In the genomic region with DNA sequence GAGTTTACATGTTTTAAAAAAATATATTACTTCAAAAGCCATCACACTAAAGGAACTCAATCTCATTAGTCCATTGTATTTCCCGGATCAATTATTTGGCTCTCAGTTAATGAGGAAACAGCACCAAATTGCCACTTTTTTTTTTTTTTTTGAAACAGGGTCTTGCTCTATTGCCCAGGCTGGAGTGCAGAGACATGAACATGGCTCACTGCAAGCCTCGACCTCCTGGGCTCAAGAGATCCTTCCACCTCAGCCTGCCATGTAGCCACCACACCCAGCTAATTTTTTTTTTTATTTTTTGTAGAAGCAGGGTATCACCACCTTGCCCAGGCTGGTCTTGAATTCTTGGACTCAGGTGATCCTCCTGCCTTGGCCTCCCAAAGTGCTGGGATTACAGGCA, we compare ENCODE assay signal across 33 cellular contexts.
"Had no signal": no experiment of that assay in that cellular context is flagged by ENCODE, and none has a peak within 500 bp of the region (broad histone marks: within the 10 kb centered on the region; RNA-seq: fewer than 3 reads in every experiment).

No MANE protein-coding gene starts in this region.

- H3K4me3 ChIP-seq: adrenal gland, body of pancreas, breast epithelium had no signal

- FAIRE-seq: astrocyte, TTC549 had no signal

- DNase-seq: activated B cell treated with CpG ODN at 0.5 μM for 24 hours; activated CD4-positive, alpha-beta memory T cell treated with anti-CD3 and anti-CD28 coated beads for 36 hours; activated CD4-positive, alpha-beta T cell treated with anti-CD3 and anti-CD28 coated beads for 4 hours; activated CD4-positive, alpha-beta T cell treated with anti-CD3 and anti-CD28 coated beads, Interleukin-2, amount 10 ng/mL, durations not matched to agents 24 days and 14 days; activated CD4-positive, alpha-beta T cell treated with anti-CD3 and anti-CD28 coated beads, Interleukin-2, amount 50 U/mL, for 1 hour; activated CD4-positive, alpha-beta T cell treated with anti-CD3 and anti-CD28 coated beads, Interleukin-2, amount 50 U/mL, for 4 hours; activated CD4-positive, CD25-positive, alpha-beta regulatory T cell treated with anti-CD3 and anti-CD28 coated beads, Interleukin-2, amount 50 U/mL, for 72 hours; activated CD8-positive, alpha-beta memory T cell treated with anti-CD3 and anti-CD28 coated beads, Interleukin-2, amount 50 U/mL, for 4 hours; activated CD8-positive, alpha-beta T cell treated with anti-CD3 and anti-CD28 coated beads for 36 hours; activated effector memory CD4-positive, alpha-beta T cell treated with anti-CD3 and anti-CD28 coated beads, Interleukin-2, amount 50 U/mL, for 16 hours; activated gamma-delta T cell treated with Interleukin-2 at 50 U/mL for 16 hours; activated naive CD4-positive, alpha-beta T cell; activated naive CD4-positive, alpha-beta T cell treated with anti-CD3 and anti-CD28 coated beads for 36 hours; activated naive CD4-positive, alpha-beta T cell treated with anti-CD3 and anti-CD28 coated beads, Interleukin-2, amount 50 U/mL, for 16 hours; activated naive CD8-positive, alpha-beta T cell treated with anti-CD3 and anti-CD28 coated beads for 36 hours; activated T-cell treated with anti-CD3 and anti-CD28 coated beads for 4 hours; activated T-cell treated with anti-CD3 and anti-CD28 coated beads, Interleukin-2, amount 50 U/mL, for 1 hour; activated T-cell treated with anti-CD3 and anti-CD28 coated beads, Interleukin-2, amount 50 U/mL, for 4 hours; activated T-cell treated with anti-CD3 and anti-CD28 coated beads, Interleukin-2, amount 50 U/mL, for 72 hours; adrenal gland; amniotic stem cell; aorta; body of pancreas; brain microvascular endothelial cell; central memory CD4-positive, alpha-beta T cell; T-helper 2 cell; T-helper 9 cell had no signal

- H3K27ac ChIP-seq: adrenal gland, body of pancreas, brain microvascular endothelial cell, breast epithelium, VCaP had no signal

- H3K9me3 ChIP-seq: adrenal gland, body of pancreas, breast epithelium had no signal

- H3K36me3 ChIP-seq: breast epithelium had no signal

- H3K4me1 ChIP-seq: adrenal gland, body of pancreas, breast epithelium had no signal

- H3K27me3 ChIP-seq: adrenal gland, body of pancreas, brain microvascular endothelial cell, breast epithelium had no signal

- ATAC-seq: activated CD8-positive, alpha-beta T cell treated with anti-CD3 and anti-CD28 coated beads for 36 hours; activated naive CD4-positive, alpha-beta T cell treated with anti-CD3 and anti-CD28 coated beads, Interleukin-2, amount 50 U/mL, for 72 hours; activated T-cell treated with anti-CD3 and anti-CD28 coated beads, Interleukin-2, amount 50 U/mL, for 4 hours; activated T-cell treated with anti-CD3 and anti-CD28 coated beads, Interleukin-2, amount 50 U/mL, for 72 hours; activated T-helper 17 cell treated with anti-CD3 and anti-CD28 coated beads, Interleukin-2, amount 50 U/mL, for 72 hours; body of pancreas had no signal
